8 cellular contexts compared by ENCODE assay signal in genomic region chr6:44074383-44075136, GRCh38. TPM values are rescaled to one million over a fixed set of nuclear protein-coding genes. Genes with fewer than 3 reads are reported as not detected.
A peak's percentile ranks its signal among the peaks of the same experiment; 100 is the strongest.
DNase-seq lines count a peak whose midpoint lies in the region; ATAC-seq and TF ChIP-seq lines count a peak whose summit lies in the region.

No MANE protein-coding gene starts in this region.

- ATAC-seq in HG03175 (IDR thresholded peaks at IDR 0.05; ENCODE audit: unreplicated experiment) (peak; percentile 35), HG03565 (IDR thresholded peaks at IDR 0.05; ENCODE audit: unreplicated experiment) (no peak)

- H2AFZ ChIP-seq in mesenchymal stem cell (ENCODE audit: low read depth, low read length): no peak overlapping the region

- peak overlapping the region; percentile 97 for H4K8ac ChIP-seq in mesenchymal stem cell (ENCODE audit: low read length)

- H3K4me3 ChIP-seq in GM12864 (ENCODE audit: low read depth, low read length) (peak overlapping the region; percentile 64), coronary artery (peak overlapping the region; percentile 35), mesenchymal stem cell (ENCODE audit: insufficient read depth in 1 of 2, low read depth in 1 of 2, low read length in 2 of 2) (peak overlapping the region in 1 of 2 experiments; percentile 55)

- WGBS in mesenchymal stem cell: 9% methylated on average over 18 of the region's 18 CpGs

- H3K27ac ChIP-seq in coronary artery: peak overlapping the region in 1 of 2 donors; percentile 18
- no peak overlapping the region for H3K27ac ChIP-seq in mesenchymal stem cell (ENCODE audit: low read length, poor library complexity, severe bottlenecking)

- peak overlapping the region; percentile 87 for H2AK5ac ChIP-seq in mesenchymal stem cell (ENCODE audit: low read length, severe bottlenecking)

- no peak overlapping the region for H3K23ac ChIP-seq in mesenchymal stem cell (ENCODE audit: low read length in 2 of 2)

- no peaks in the 10 kb centered on the region for H3K36me3 ChIP-seq in mesenchymal stem cell (ENCODE audit: control insufficient read depth in 1 of 2, insufficient read depth in 2 of 2, low read depth in 1 of 2, low read length in 2 of 2)

- H2BK120ac ChIP-seq in mesenchymal stem cell (ENCODE audit: low read depth, low read length): peak overlapping the region; percentile 64

- H2BK12ac ChIP-seq in mesenchymal stem cell (ENCODE audit: low read length in 2 of 2): peak overlapping the region; percentile 65 to 83

- peaks cover 34% of the 10 kb centered on the region for H3K4me1 ChIP-seq in mesenchymal stem cell (ENCODE audit: control insufficient read depth, insufficient read depth, low read depth, low read length)

- H4K91ac ChIP-seq in mesenchymal stem cell (ENCODE audit: low read length): peak overlapping the region; percentile 65

- peak; percentile 62 for DNase-seq in GM12864 (ENCODE audit: low read depth)
- peak; percentile 60 for DNase-seq in activated CD4-positive, CD25-positive, alpha-beta regulatory T cell treated with anti-CD3 and anti-CD28 coated beads, Interleukin-2, amount 50 U/mL, for 72 hours
- DNase-seq in coronary artery (ENCODE audit: low spot score): no peak
- peak; percentile 85 for DNase-seq in mesenchymal stem cell
- peak; percentile 57 for DNase-seq in stimulated activated CD8-positive, alpha-beta memory T cell treated with anti-CD3 and anti-CD28 coated beads, Interleukin-4, amount 100 ng/mL, for 24 hours (ENCODE audit: low read depth)
- no peak for DNase-seq in NCI-H510A (lab: John Stamatoyannopoulos, UW)

- H3K4me2 ChIP-seq in mesenchymal stem cell (ENCODE audit: low read length, poor library complexity, severe bottlenecking): no peak overlapping the region

- H3K4ac ChIP-seq in mesenchymal stem cell (ENCODE audit: low read depth in 1 of 2, low read length in 2 of 2): peak overlapping the region; percentile 47 to 88

- H3K9ac ChIP-seq in mesenchymal stem cell (ENCODE audit: low read length): peak overlapping the region; percentile 82

- H3K79me1 ChIP-seq in mesenchymal stem cell (replicated peaks; ENCODE audit: low read length, poor library complexity, severe bottlenecking): no peaks in the 10 kb centered on the region

- H3K14ac ChIP-seq in mesenchymal stem cell (ENCODE audit: low read length in 2 of 2): no peak overlapping the region

- peak overlapping the region; percentile 2 for H2BK15ac ChIP-seq in mesenchymal stem cell (ENCODE audit: low read depth, poor library complexity, severe bottlenecking)

- H3K27me3 ChIP-seq in mesenchymal stem cell (ENCODE audit: control insufficient read depth in 1 of 2, insufficient read depth in 1 of 2, low read length in 2 of 2): no peaks in the 10 kb centered on the region

- TF ChIP-seq CTCF in GM12864 (IDR thresholded peaks at IDR 0.05; ENCODE audit: low read depth, low read length, missing control alignments) (peak; percentile 85), coronary artery (IDR thresholded peaks at IDR 0.05) (peak; percentile 89)

- no peak overlapping the region for H2BK5ac ChIP-seq in mesenchymal stem cell (ENCODE audit: low read depth, low read length, poor library complexity, severe bottlenecking)

- no peaks in the 10 kb centered on the region for H3K9me3 ChIP-seq in mesenchymal stem cell (ENCODE audit: control insufficient read depth, low read length)

- H3K18ac ChIP-seq in mesenchymal stem cell (ENCODE audit: low read depth in 1 of 2, low read length in 2 of 2): peak overlapping the region; percentile 83 to 87

RNA-seq across cellular contexts. Expression of gene MRPL14, which starts 52.7 kb away (rescaled TPM):
- polyA plus RNA-seq in mesenchymal stem cell (2013, experiment 1 of 2): 59.8 TPM
- 63.5 TPM for polyA plus RNA-seq in mesenchymal stem cell (2013, experiment 2 of 2)

RNA-seq across cellular contexts. Expression of gene TMEM63B, which starts 52.8 kb away (rescaled TPM):
- polyA plus RNA-seq in mesenchymal stem cell (2013, experiment 1 of 2): 28.7 TPM
- polyA plus RNA-seq in mesenchymal stem cell (2013, experiment 2 of 2): 27.8 TPM

Comparison
In these comparisons a context has a peak if more than half of its experiments do, and no peak if none do; other contexts are left out.
1. DNase-seq: peak in GM12864 (single experiment), activated CD4-positive, CD25-positive, alpha-beta regulatory T cell treated with anti-CD3 and anti-CD28 coated beads, Interleukin-2, amount 50 U/mL, for 72 hours (single experiment), mesenchymal stem cell (single experiment) and stimulated activated CD8-positive, alpha-beta memory T cell treated with anti-CD3 and anti-CD28 coated beads, Interleukin-4, amount 100 ng/mL, for 24 hours (single experiment); none in coronary artery (single experiment) and NCI-H510A (single experiment).